ENCODE assay signal across 19 cellular contexts in the genomic region with DNA sequence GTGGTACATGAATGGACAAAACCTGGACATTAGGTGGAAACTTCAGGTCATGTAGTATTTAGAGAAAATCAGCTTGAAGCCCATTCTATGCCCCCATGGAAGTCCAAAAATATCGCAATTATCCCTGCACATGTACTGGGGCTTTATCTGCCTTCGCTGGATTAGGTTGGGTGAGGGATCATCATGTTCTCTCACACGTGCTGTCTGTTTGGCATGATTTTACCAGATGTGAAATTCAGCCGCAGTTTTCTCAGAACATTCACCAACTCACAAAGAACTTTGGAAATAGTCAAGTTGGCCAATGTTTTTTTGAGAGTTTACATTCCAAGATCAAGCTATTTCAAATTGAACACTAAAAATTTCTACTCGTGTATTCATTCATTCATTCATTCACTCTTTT.
"Had no signal": no experiment of that assay in that cellular context is flagged by ENCODE, and none has a peak within 500 bp of the region (broad histone marks: within the 10 kb centered on the region; RNA-seq: fewer than 3 reads in every experiment).

No MANE protein-coding gene starts in this region.

- H3K4me1 ChIP-seq: esophagus muscularis mucosa, left lung, pancreas, upper lobe of right lung, vagina had no signal

- H3K4me3 ChIP-seq: esophagus muscularis mucosa, left lung, pancreas, spleen, tibial nerve, upper lobe of right lung, vagina had no signal

- H3K27me3 ChIP-seq: esophagus muscularis mucosa, left lung, pancreas, spleen, tibial nerve, upper lobe of right lung, vagina had no signal

- H3K27ac ChIP-seq: esophagus muscularis mucosa, left lung, pancreas, spleen, tibial nerve, upper lobe of right lung, vagina had no signal

- H3K36me3 ChIP-seq: esophagus muscularis mucosa, left lung, pancreas, spleen, tibial nerve, upper lobe of right lung, vagina had no signal

- ATAC-seq: stimulated activated memory B cell treated with anti-CD40 and anti-IgM and Interleukin-4, amounts not matched to agents 10 μg/mL and 1 μg/mL and 100 μg/mL, for 72 hours had no signal

- H3K9me3 ChIP-seq: esophagus muscularis mucosa, left lung, pancreas, tibial nerve, upper lobe of right lung, vagina had no signal

- DNase-seq: effector memory CD4-positive, alpha-beta T cell; islet precursor cell; left lung; mesendoderm; naive B cell; occipital lobe; pancreas; right cardiac atrium; spleen; stimulated activated CD4-positive, alpha-beta T cell treated with anti-CD3 and anti-CD28 coated beads, Interleukin-15, amount 100 ng/mL, for 24 hours; stimulated activated CD4-positive, alpha-beta T cell treated with anti-CD3 and anti-CD28 coated beads, Interleukin-1b, Interleukin-23, amount 100 ng/mL, for 48 hours; stimulated activated CD4-positive, alpha-beta T cell treated with anti-CD3 and anti-CD28 coated beads, Interleukin-4, amount 100 ng/mL, for 24 hours had no signal

- FAIRE-seq: endometrium, frontal cortex, pancreas had no signal
